ENCODE assay signal across 1 cellular context in genomic region chr11:13276454-13276851, GRCh38.
TF ChIP-seq lines count a peak whose summit lies in the region.

No MANE protein-coding gene starts in this region.

TF ChIP-seq in GM23338, 12 proteins besides CTCF, POLR2A, EP300 and RAD21 (continued from another document):
- no peak for TF ChIP-seq ETS1 (IDR thresholded peaks at IDR 0.05)
- no peak for TF ChIP-seq NANOG (IDR thresholded peaks at IDR 0.05; ENCODE audit: borderline replicate concordance)
- no peak for TF ChIP-seq EZH2 (IDR thresholded peaks at IDR 0.05; ENCODE audit: low read depth, unreplicated experiment)
